Comparison of ENCODE assay signal across 21 cellular contexts in genomic region chr7:71659622-71660021, GRCh38.
"Had no signal": no experiment of that assay in that cellular context is flagged by ENCODE, and none has a peak within 500 bp of the region (broad histone marks: within the 10 kb centered on the region; RNA-seq: fewer than 3 reads in every experiment).

No MANE protein-coding gene starts in this region.

- DNase-seq: islet precursor cell; mesendoderm; midbrain; mucosa of descending colon; naive thymus-derived CD4-positive, alpha-beta T cell; ovary; right cardiac atrium; stimulated activated CD4-positive, alpha-beta T cell treated with anti-CD3 and anti-CD28 coated beads, Interleukin-12 subunit alpha, Interleukin-12 subunit beta, amount 100 ng/mL, for 4 hours; stimulated activated CD4-positive, alpha-beta T cell treated with anti-CD3 and anti-CD28 coated beads, Interleukin-15, amount 100 ng/mL, for 24 hours; stimulated activated CD4-positive, alpha-beta T cell treated with anti-CD3 and anti-CD28 coated beads, Interleukin-2, amount 100 ng/mL, for 24 hours; stimulated activated CD4-positive, alpha-beta T cell treated with anti-CD3 and anti-CD28 coated beads, Interleukin-4, amount 100 ng/mL, for 1 hour; stimulated activated naive B cell treated with anti-CD40 and anti-IgM and Interleukin-4, amounts not matched to agents 10 μg/mL and 1 μg/mL and 100 μg/mL, for 72 hours; stimulated activated naive CD8-positive, alpha-beta T cell treated with anti-CD3 and anti-CD28 coated beads, Interleukin-15, Interleukin-2, amounts not matched to agents 100 U/mL and 50 U/mL, for 24 hours; stomach; testis; thyroid gland; transverse colon; upper lobe of left lung had no signal

- ATAC-seq: left lobe of liver; mucosa of descending colon; naive thymus-derived CD4-positive, alpha-beta T cell; natural killer cell treated with Interleukin-12 subunit alpha and Interleukin-12 subunit beta and Interleukin-15 and Interleukin-18, amount 100 ng/mL, for 72 hours; sciatic nerve; stimulated activated naive B cell treated with anti-CD40 and anti-IgM and Interleukin-4, amounts not matched to agents 10 μg/mL and 1 μg/mL and 100 μg/mL, for 72 hours; stimulated activated naive CD8-positive, alpha-beta T cell treated with anti-CD3 and anti-CD28 coated beads, Interleukin-15, Interleukin-2, amounts not matched to agents 100 U/mL and 50 U/mL, for 24 hours had no signal
